ENCODE assay signal across 8 cellular contexts in the genomic region with DNA sequence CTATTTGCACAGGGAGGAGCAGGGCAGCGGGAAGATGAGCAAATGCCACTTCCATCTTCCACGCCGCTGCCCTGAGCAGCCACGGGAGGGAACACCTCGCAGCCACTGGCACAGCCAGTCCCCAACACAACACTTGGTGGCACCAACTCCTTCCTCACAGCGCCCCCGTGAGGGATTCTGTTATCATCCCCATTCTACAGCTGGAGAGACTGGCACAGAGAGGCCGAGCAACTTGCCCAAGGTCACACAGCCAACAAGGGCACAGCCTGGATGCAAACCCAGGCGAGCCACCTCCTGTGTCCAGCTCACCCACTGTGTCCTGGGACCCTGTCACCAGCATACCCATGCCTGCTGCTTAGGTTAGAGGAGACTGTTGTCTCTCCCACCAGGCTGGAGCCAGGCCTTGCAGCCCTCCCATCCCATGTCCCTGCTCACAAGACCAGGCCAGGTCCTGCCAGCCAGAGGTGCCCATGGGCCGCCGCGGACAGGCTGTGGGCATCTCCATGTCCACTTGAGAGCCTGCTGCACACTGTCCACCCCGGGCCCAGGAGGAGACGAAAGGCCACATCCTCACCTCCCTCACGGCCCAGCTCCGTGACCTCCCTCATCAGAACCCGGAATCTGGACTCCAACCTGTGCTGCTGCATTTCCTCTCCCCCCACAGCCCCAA. TPM values are rescaled to one million over a fixed set of nuclear protein-coding genes. Genes with fewer than 3 reads are reported as not detected.
DNase-seq lines count a peak whose midpoint lies in the region; ATAC-seq and TF ChIP-seq lines count a peak whose summit lies in the region.

No MANE protein-coding gene starts in this region.

- no peaks in the 10 kb centered on the region for H3K9me3 ChIP-seq in esophagus squamous epithelium

- no peaks in the 10 kb centered on the region for H3K27me3 ChIP-seq in esophagus squamous epithelium

- DNase-seq in NCI-H82 (lab: John Stamatoyannopoulos, UW) (peak; percentile 47), NCI-H82 treated with DMSO at 0.1 percent for 48 hours (lab: John Stamatoyannopoulos, UW; ENCODE audit: unreplicated experiment) (no peak), RWPE1 (ENCODE audit: low spot score) (no peak), esophagus squamous epithelium (lab: John Stamatoyannopoulos, UW) (no peak), SHP77 (lab: John Stamatoyannopoulos, UW) (no peak), hepatic stellate cell (ENCODE audit: low spot score) (no peak)
- no peak for DNase-seq in stimulated activated effector memory CD8-positive, alpha-beta T cell treated with anti-CD3 and anti-CD28 coated beads, Interleukin-12 subunit alpha, Interleukin-12 subunit beta, amount 100 ng/mL, for 72 hours (ENCODE audit: low spot score in 2 of 2)

- ATAC-seq in stimulated activated effector memory CD8-positive, alpha-beta T cell treated with anti-CD3 and anti-CD28 coated beads, Interleukin-12 subunit alpha, Interleukin-12 subunit beta, amount 100 ng/mL, for 72 hours = peak; percentile 22
- ATAC-seq in GM21515 (IDR thresholded peaks at IDR 0.05; ENCODE audit: unreplicated experiment) = no peak

- intact Hi-C loops in esophagus squamous epithelium (cut with DNase I) = no loop called here

- H3K4me1 ChIP-seq in esophagus squamous epithelium = peaks cover 67 to 100% (median 70%) of the 10 kb centered on the region in 3 donors

- peaks cover 0 to 4% (median 0%) of the 10 kb centered on the region in 3 donors for H3K36me3 ChIP-seq in esophagus squamous epithelium

- CTCF ChIA-PET in RWPE1 (lab: Yijun Ruan, JAX) = interaction anchor here (0.9 kb wide), 2 partner anchors 27 to 260 kb away, joined by 3 to 5 read pairs; no protein-coding TSS in a partner anchor

- WGBS in esophagus squamous epithelium, 2 donors = 68 to 73% methylated on average over 9 to 10 of the region's 17 CpGs

- H3K4me1 Mint-ChIP-seq in stimulated activated effector memory CD8-positive, alpha-beta T cell treated with anti-CD3 and anti-CD28 coated beads, Interleukin-12 subunit alpha, Interleukin-12 subunit beta, amount 100 ng/mL, for 72 hours = peaks cover 55% of the 10 kb centered on the region

- H3K36me3 Mint-ChIP-seq in stimulated activated effector memory CD8-positive, alpha-beta T cell treated with anti-CD3 and anti-CD28 coated beads, Interleukin-12 subunit alpha, Interleukin-12 subunit beta, amount 100 ng/mL, for 72 hours = peaks cover 6% of the 10 kb centered on the region

- no peaks in the 10 kb centered on the region for H3K9me3 Mint-ChIP-seq in stimulated activated effector memory CD8-positive, alpha-beta T cell treated with anti-CD3 and anti-CD28 coated beads, Interleukin-12 subunit alpha, Interleukin-12 subunit beta, amount 100 ng/mL, for 72 hours

- no peak for TF ChIP-seq POLR2A in esophagus squamous epithelium (IDR thresholded peaks at IDR 0.05)

- peak overlapping the region; percentile 88 for H3K27ac Mint-ChIP-seq in stimulated activated effector memory CD8-positive, alpha-beta T cell treated with anti-CD3 and anti-CD28 coated beads, Interleukin-12 subunit alpha, Interleukin-12 subunit beta, amount 100 ng/mL, for 72 hours

- H3K4me3 Mint-ChIP-seq in stimulated activated effector memory CD8-positive, alpha-beta T cell treated with anti-CD3 and anti-CD28 coated beads, Interleukin-12 subunit alpha, Interleukin-12 subunit beta, amount 100 ng/mL, for 72 hours = no peak overlapping the region

- POLR2A ChIA-PET in RWPE1 (lab: Yijun Ruan, JAX; ENCODE audit: low non-redundant PET) = no interaction called here

- peak; percentile 38 for TF ChIP-seq CTCF in RWPE1 (conservative IDR thresholded peaks at IDR 0.05; ENCODE audit: low read depth)
- peak in 2 of 6 experiments; percentile 17 to 48 for TF ChIP-seq CTCF in esophagus squamous epithelium (IDR thresholded peaks at IDR 0.05)

- no peak overlapping the region for H3K4me3 ChIP-seq in esophagus squamous epithelium

- H3K27ac ChIP-seq in RWPE1 (peak overlapping the region; percentile 100), esophagus squamous epithelium (peak overlapping the region; percentile 53 to 86 (median 82))

RNA-seq across cellular contexts. Expression of a gene that starts 57.0 kb away (rescaled TPM):
- 10 to 100 TPM; 17.7 to 84.1 (median 45.6) TPM for total RNA-seq in esophagus squamous epithelium
